12 cellular contexts compared by ENCODE assay signal in the genomic region with DNA sequence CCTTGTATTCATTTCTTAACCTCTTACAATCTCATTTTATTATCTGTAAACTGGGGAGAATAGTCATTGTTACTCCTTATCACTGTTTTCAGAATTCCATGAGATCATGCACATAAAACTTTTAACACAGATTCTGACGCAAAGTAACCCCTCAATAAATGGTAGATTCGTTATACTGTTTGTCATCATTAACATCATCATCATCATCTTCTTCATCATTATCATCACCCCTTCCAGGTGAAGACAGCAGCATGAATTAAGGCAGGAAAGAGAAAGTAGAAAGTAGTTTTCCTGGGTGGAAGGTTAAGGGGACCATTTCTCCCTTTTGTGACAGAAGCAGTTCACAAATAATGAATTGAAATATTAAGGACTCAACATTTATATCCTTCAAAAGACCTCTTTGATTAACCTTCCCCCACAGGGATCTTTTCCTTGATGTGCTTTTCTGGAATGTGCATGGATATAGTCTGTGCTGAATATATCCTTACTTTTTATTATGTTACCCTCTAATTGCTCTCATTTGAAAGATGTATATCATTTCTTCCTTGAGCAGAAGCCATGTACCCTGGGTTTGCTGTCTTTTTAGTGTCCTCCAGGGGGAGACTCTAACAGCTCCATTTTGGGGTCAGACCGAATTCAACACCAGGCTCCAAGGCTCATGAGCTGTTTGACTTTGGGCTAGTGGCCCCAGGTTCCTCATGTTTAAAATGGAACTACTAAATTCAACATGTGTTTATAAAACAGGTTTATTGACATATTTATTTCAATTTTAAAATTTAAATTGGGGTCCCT.
DNase-seq lines count a peak whose midpoint lies in the region; ATAC-seq and TF ChIP-seq lines count a peak whose summit lies in the region.
"Had no signal": no experiment of that assay in that cellular context is flagged by ENCODE, and none has a peak within 500 bp of the region (broad histone marks: within the 10 kb centered on the region; RNA-seq: fewer than 3 reads in every experiment).

No MANE protein-coding gene starts in this region.

- H3K79me1 ChIP-seq in mesenchymal stem cell (replicated peaks; ENCODE audit: low read length, poor library complexity, severe bottlenecking), result no peaks in the 10 kb centered on the region

- no peak overlapping the region for H2AFZ ChIP-seq in mesenchymal stem cell (ENCODE audit: low read depth, low read length)

- no peak overlapping the region for H4K8ac ChIP-seq in mesenchymal stem cell (ENCODE audit: low read length)

- peak; percentile 54 for DNase-seq in D341Med (ENCODE audit: low spot score)
- peak; percentile 26 for DNase-seq in HuH-7 (ENCODE audit: low spot score)
- DNase-seq in WERI-Rb-1, result peak; percentile 8
- no peak for DNase-seq in kidney epithelial cell (ENCODE audit: low read depth)
- no peak for DNase-seq in activated naive CD8-positive, alpha-beta T cell treated with anti-CD3 and anti-CD28 coated beads, Interleukin-2, amount 50 U/mL, for 24 hours
- DNase-seq in mesenchymal stem cell, result no peak
- DNase-seq: NCI-H226, T1000 had no signal

- 100% methylated on average over 3 of the region's 3 CpGs for WGBS in mesenchymal stem cell

- H3K14ac ChIP-seq in mesenchymal stem cell (ENCODE audit: low read length in 2 of 2), result no peak overlapping the region

- no peak overlapping the region for H3K4ac ChIP-seq in mesenchymal stem cell (ENCODE audit: low read depth in 1 of 2, low read length in 2 of 2)

- no peaks in the 10 kb centered on the region for H3K4me1 ChIP-seq in mesenchymal stem cell (ENCODE audit: control insufficient read depth, insufficient read depth, low read depth, low read length)

- peak; percentile 42 for TF ChIP-seq CTCF in WERI-Rb-1 (IDR thresholded peaks at IDR 0.05; ENCODE audit: low read depth, low read length)
- TF ChIP-seq CTCF in kidney epithelial cell (IDR thresholded peaks at IDR 0.05; ENCODE audit: insufficient read depth, low read length, poor library complexity, severe bottlenecking), result peak; percentile 17

- H2BK5ac ChIP-seq in mesenchymal stem cell (ENCODE audit: low read depth, low read length, poor library complexity, severe bottlenecking), result no peak overlapping the region

- H3K9me3 Mint-ChIP-seq in activated naive CD8-positive, alpha-beta T cell treated with anti-CD3 and anti-CD28 coated beads, Interleukin-2, amount 50 U/mL, for 24 hours, result peaks cover 12% of the 10 kb centered on the region
- H3K9me3 Mint-ChIP-seq: activated T-helper 2 cell treated with anti-CD3 and anti-CD28 coated beads, Interferon-gamma antibody, Interleukin-2, Interleukin-4, amounts not matched to agents 10 μg/mL and 5 μg/mL and 100 μg/mL, durations not matched to agents 14 hours and 24 hours and 36 hours had no signal

- no peak overlapping the region for H3K23ac ChIP-seq in mesenchymal stem cell (ENCODE audit: low read length in 2 of 2)

- no peaks in the 10 kb centered on the region for H3K36me3 ChIP-seq in WERI-Rb-1
- no peaks in the 10 kb centered on the region for H3K36me3 ChIP-seq in kidney epithelial cell (ENCODE audit: control insufficient read depth, insufficient read depth, low read length)
- no peaks in the 10 kb centered on the region for H3K36me3 ChIP-seq in mesenchymal stem cell (ENCODE audit: control insufficient read depth in 1 of 2, insufficient read depth in 2 of 2, low read depth in 1 of 2, low read length in 2 of 2)

- no peak overlapping the region for H2AK5ac ChIP-seq in mesenchymal stem cell (ENCODE audit: low read length, severe bottlenecking)

- no peak overlapping the region for H2BK120ac ChIP-seq in mesenchymal stem cell (ENCODE audit: low read depth, low read length)

- no peaks in the 10 kb centered on the region for H3K36me3 Mint-ChIP-seq in activated naive CD8-positive, alpha-beta T cell treated with anti-CD3 and anti-CD28 coated beads, Interleukin-2, amount 50 U/mL, for 24 hours (ENCODE audit: low read depth)
- H3K36me3 Mint-ChIP-seq: memory B cell had no signal

- no peak overlapping the region for H3K4me3 Mint-ChIP-seq in activated naive CD8-positive, alpha-beta T cell treated with anti-CD3 and anti-CD28 coated beads, Interleukin-2, amount 50 U/mL, for 24 hours
- H3K4me3 Mint-ChIP-seq: memory B cell had no signal

- no peak overlapping the region for H3K27ac Mint-ChIP-seq in activated naive CD8-positive, alpha-beta T cell treated with anti-CD3 and anti-CD28 coated beads, Interleukin-2, amount 50 U/mL, for 24 hours
- H3K27ac Mint-ChIP-seq: activated T-helper 2 cell treated with anti-CD3 and anti-CD28 coated beads, Interferon-gamma antibody, Interleukin-2, Interleukin-4, amounts not matched to agents 10 μg/mL and 5 μg/mL and 100 μg/mL, durations not matched to agents 14 hours and 24 hours and 36 hours; memory B cell had no signal

- H3K27me3 Mint-ChIP-seq in activated naive CD8-positive, alpha-beta T cell treated with anti-CD3 and anti-CD28 coated beads, Interleukin-2, amount 50 U/mL, for 24 hours, result no peaks in the 10 kb centered on the region
- H3K27me3 Mint-ChIP-seq: memory B cell had no signal

- no peak overlapping the region for H3K18ac ChIP-seq in mesenchymal stem cell (ENCODE audit: low read depth in 1 of 2, low read length in 2 of 2)

- no peak for ATAC-seq in activated naive CD8-positive, alpha-beta T cell treated with anti-CD3 and anti-CD28 coated beads, Interleukin-2, amount 50 U/mL, for 24 hours
- ATAC-seq in HG03460 (IDR thresholded peaks at IDR 0.05; ENCODE audit: unreplicated experiment) (no peak), HG03442 (IDR thresholded peaks at IDR 0.05; ENCODE audit: unreplicated experiment) (no peak)

- H3K4me2 ChIP-seq in mesenchymal stem cell (ENCODE audit: low read length, poor library complexity, severe bottlenecking), result no peak overlapping the region

- no peaks in the 10 kb centered on the region for H3K4me1 Mint-ChIP-seq in activated naive CD8-positive, alpha-beta T cell treated with anti-CD3 and anti-CD28 coated beads, Interleukin-2, amount 50 U/mL, for 24 hours
- H3K4me1 Mint-ChIP-seq: memory B cell had no signal

- no peak overlapping the region for H4K91ac ChIP-seq in mesenchymal stem cell (ENCODE audit: low read length)

- H2BK15ac ChIP-seq in mesenchymal stem cell (ENCODE audit: low read depth, poor library complexity, severe bottlenecking), result no peak overlapping the region

- no peak overlapping the region for H3K9ac ChIP-seq in mesenchymal stem cell (ENCODE audit: low read length)

- H3K27me3 ChIP-seq in WERI-Rb-1 (ENCODE audit: insufficient read depth, low read depth, severe bottlenecking) (no peaks in the 10 kb centered on the region), kidney epithelial cell (ENCODE audit: control insufficient read depth, insufficient read depth, low read length) (no peaks in the 10 kb centered on the region), mesenchymal stem cell (ENCODE audit: control insufficient read depth in 1 of 2, insufficient read depth in 1 of 2, low read length in 2 of 2) (no peaks in the 10 kb centered on the region)

- no peak overlapping the region for H2BK12ac ChIP-seq in mesenchymal stem cell (ENCODE audit: low read length in 2 of 2)

- no peaks in the 10 kb centered on the region for H3K9me3 ChIP-seq in WERI-Rb-1 (ENCODE audit: severe bottlenecking)
- no peaks in the 10 kb centered on the region for H3K9me3 ChIP-seq in mesenchymal stem cell (ENCODE audit: control insufficient read depth, low read length)

- H3K27ac ChIP-seq in WERI-Rb-1, result no peak overlapping the region
- no peak overlapping the region for H3K27ac ChIP-seq in mesenchymal stem cell (ENCODE audit: low read length, poor library complexity, severe bottlenecking)

- H3K4me3 ChIP-seq in WERI-Rb-1 (ENCODE audit: low read depth, low read length) (no peak overlapping the region), kidney epithelial cell (ENCODE audit: low read depth, low read length) (no peak overlapping the region), mesenchymal stem cell (ENCODE audit: insufficient read depth in 1 of 2, low read depth in 1 of 2, low read length in 2 of 2) (no peak overlapping the region)

Comparison
In these comparisons a context has a peak if more than half of its experiments do, and no peak if none do; other contexts are left out.
1. DNase-seq: peak in D341Med (single experiment), HuH-7 (single experiment) and WERI-Rb-1 (single experiment); none in kidney epithelial cell (single experiment), activated naive CD8-positive, alpha-beta T cell treated with anti-CD3 and anti-CD28 coated beads, Interleukin-2, amount 50 U/mL, for 24 hours (single experiment) and mesenchymal stem cell (single experiment).